Comparison of ENCODE assay signal across 11 cellular contexts in the genomic region with DNA sequence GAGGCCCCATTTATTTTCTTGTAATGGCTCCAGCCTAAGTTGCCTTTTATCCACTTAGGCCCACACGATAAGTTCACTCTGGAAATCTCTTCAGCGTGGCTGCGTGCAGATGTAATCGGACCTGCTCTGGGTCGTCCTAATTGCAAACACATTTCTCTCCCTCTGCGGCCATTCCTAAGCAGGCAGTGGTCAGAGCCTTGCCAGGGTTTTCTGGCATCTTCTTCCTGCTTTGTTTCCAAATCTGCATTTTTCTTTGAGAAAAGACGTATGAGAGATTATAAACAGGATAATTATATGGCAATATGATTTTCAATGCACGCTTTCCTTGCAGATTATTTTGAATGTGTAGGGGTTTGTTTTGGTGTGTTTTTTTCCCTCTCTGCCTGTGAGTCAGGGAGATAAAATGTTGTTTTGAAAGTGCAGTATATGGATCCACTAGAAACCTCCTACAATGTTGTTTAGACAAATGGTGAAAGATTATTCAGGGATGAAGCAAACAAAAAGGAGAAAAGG.
DNase-seq lines count a peak whose midpoint lies in the region; ATAC-seq, FAIRE-seq and TF ChIP-seq lines count a peak whose summit lies in the region.
"Had no signal": no experiment of that assay in that cellular context is flagged by ENCODE, and none has a peak within 500 bp of the region (broad histone marks: within the 10 kb centered on the region; RNA-seq: fewer than 3 reads in every experiment).

No MANE protein-coding gene starts in this region.

- ATAC-seq in lower lobe of right lung (peak in 1 of 2 donors; percentile 56), HG03045 (IDR thresholded peaks at IDR 0.05; ENCODE audit: unreplicated experiment) (no peak), HG03457 (IDR thresholded peaks at IDR 0.05; ENCODE audit: unreplicated experiment) (no peak)

- no peaks in the 10 kb centered on the region for H3K27me3 ChIP-seq in lower lobe of right lung (ENCODE audit: low read depth)

- peak overlapping the region; percentile 49 for H3K27ac ChIP-seq in lower lobe of right lung

- DNase-seq in HFF-Myc (ENCODE audit: extremely low read depth, low read depth): peak; percentile 90
- peak; percentile 90 for DNase-seq in choroid plexus epithelial cell (ENCODE audit: low read depth)
- no peak for DNase-seq in lower lobe of right lung
- peak; percentile 91 for DNase-seq in stromal cell of bone marrow (ENCODE audit: low read depth)
- DNase-seq in activated effector memory CD4-positive, alpha-beta T cell treated with anti-CD3 and anti-CD28 coated beads, Interleukin-2, amount 50 U/mL, for 16 hours: no peak
- DNase-seq in RCC 7860 (ENCODE audit: low spot score): no peak
- DNase-seq: activated naive CD4-positive, alpha-beta T cell; NCI-H526 treated with DMSO at 0.1 percent for 48 hours had no signal

- H3K9me3 ChIP-seq in lower lobe of right lung: no peaks in the 10 kb centered on the region

- intact Hi-C loops in lower lobe of right lung (cut with DNase I): no loop called here

- FAIRE-seq in RCC 7860 (lab: Jason Lieb, UNC): no peak
- FAIRE-seq: TTC549 had no signal

- no peak for TF ChIP-seq CTCF in HFF-Myc (IDR thresholded peaks at IDR 0.05; ENCODE audit: low read depth, low read length, missing control alignments)
- TF ChIP-seq CTCF in choroid plexus epithelial cell (conservative IDR thresholded peaks at IDR 0.05; ENCODE audit: low read depth, low read length): no peak
- TF ChIP-seq CTCF in lower lobe of right lung (IDR thresholded peaks at IDR 0.05): no peak

- H3K4me1 ChIP-seq in lower lobe of right lung: peaks cover 7% of the 10 kb centered on the region

- no peaks in the 10 kb centered on the region for H3K36me3 ChIP-seq in lower lobe of right lung

- no peak overlapping the region; the same call in 1 of the 2 replicates for H3K4me3 ChIP-seq in HFF-Myc (replicated peaks; ENCODE audit: low read depth, low read length)
- no peak overlapping the region for H3K4me3 ChIP-seq in choroid plexus epithelial cell (ENCODE audit: low read depth, low read length)
- H3K4me3 ChIP-seq in lower lobe of right lung: no peak overlapping the region

Comparison
In these comparisons a context has a peak if more than half of its experiments do, and no peak if none do; other contexts are left out.
1. DNase-seq: peak in HFF-Myc (single experiment), choroid plexus epithelial cell (single experiment) and stromal cell of bone marrow (single experiment); none in lower lobe of right lung (single experiment), activated effector memory CD4-positive, alpha-beta T cell treated with anti-CD3 and anti-CD28 coated beads, Interleukin-2, amount 50 U/mL, for 16 hours (single experiment) and RCC 7860 (single experiment).